ENCODE assay signal across 21 cellular contexts in the genomic region with DNA sequence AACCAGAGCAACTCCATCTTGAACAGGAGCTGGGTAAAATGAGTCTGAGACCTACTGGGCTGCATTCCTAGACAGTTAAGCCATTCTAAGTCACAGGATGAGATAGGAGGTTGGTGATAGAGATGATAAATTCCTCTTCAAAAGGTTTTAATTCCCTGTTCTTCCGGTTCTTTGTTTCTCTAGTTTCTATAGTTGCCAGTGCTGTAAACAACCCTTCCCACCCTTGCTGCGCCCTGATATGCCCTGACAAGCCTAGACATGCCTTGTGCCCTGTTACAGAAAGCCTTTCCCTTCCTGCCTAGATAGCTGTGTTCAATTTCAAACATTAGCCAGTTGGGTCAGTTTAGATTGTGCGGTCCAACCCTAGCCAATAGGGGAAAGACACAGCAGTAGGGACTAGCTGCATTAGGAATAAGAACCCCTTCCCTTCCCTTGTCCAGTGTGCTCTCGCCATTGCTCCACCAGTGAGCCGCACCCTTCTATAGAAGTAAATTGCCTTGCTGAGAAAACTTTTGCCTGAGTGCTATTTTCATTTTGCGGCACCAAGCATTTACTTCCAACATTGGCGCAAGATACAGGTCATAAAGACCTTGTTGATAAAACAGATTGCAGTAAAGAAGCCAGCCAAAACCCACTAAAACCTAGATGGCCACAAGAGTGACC. TPM values are rescaled to one million over a fixed set of nuclear protein-coding genes. Genes with fewer than 3 reads are reported as not detected.
"Had no signal": no experiment of that assay in that cellular context is flagged by ENCODE, and none has a peak within 500 bp of the region (broad histone marks: within the 10 kb centered on the region; RNA-seq: fewer than 3 reads in every experiment).

No MANE protein-coding gene starts in this region.

- H3K36me3 ChIP-seq: colonic mucosa, esophagus muscularis mucosa, lower lobe of right lung, thoracic aorta had no signal

- H3K79me2 ChIP-seq: parathyroid adenoma had no signal

- DNase-seq: activated CD4-positive, alpha-beta memory T cell treated with anti-CD3 and anti-CD28 coated beads, Interleukin-2, amount 10 ng/mL, durations not matched to agents 7 days and 5 days; activated CD4-positive, alpha-beta T cell treated with anti-CD3 and anti-CD28 coated beads for 4 hours; activated naive CD4-positive, alpha-beta T cell treated with Interleukin-2 at 50 U/mL for 16 hours; activated naive CD8-positive, alpha-beta T cell treated with anti-CD3 and anti-CD28 coated beads, Interleukin-2, amount 10 ng/mL, durations not matched to agents 7 days and 5 days; activated T-cell treated with anti-CD3 and anti-CD28 coated beads, Interleukin-2, amount 50 U/mL, for 1 hour; amygdala; body of pancreas; colonic mucosa; lower lobe of right lung; natural killer cell; stimulated activated CD4-positive, alpha-beta T cell treated with anti-CD3 and anti-CD28 coated beads, Interleukin-4, amount 100 ng/mL, for 4 hours; SW 1271; T-helper 2 cell had no signal

- H3K27me3 ChIP-seq: body of pancreas, colonic mucosa, esophagus muscularis mucosa had no signal

- H3K27ac ChIP-seq: body of pancreas, colonic mucosa, esophagus muscularis mucosa, lower lobe of right lung, parathyroid adenoma, thoracic aorta had no signal

- H3K9me3 ChIP-seq: body of pancreas, colonic mucosa, thoracic aorta had no signal

- H3K4me3 ChIP-seq: body of pancreas, colonic mucosa, esophagus muscularis mucosa, lower lobe of right lung, thoracic aorta had no signal

- ATAC-seq: body of pancreas; lower lobe of right lung; natural killer cell; sciatic nerve; stimulated activated memory B cell treated with anti-CD40 and anti-IgM and Interleukin-4, amounts not matched to agents 10 μg/mL and 1 μg/mL and 100 μg/mL, for 72 hours had no signal

- H3K9ac ChIP-seq: parathyroid adenoma had no signal

- H2AFZ ChIP-seq: parathyroid adenoma had no signal

- FAIRE-seq: endometrium, islet of Langerhans had no signal

- H3K4me1 ChIP-seq: body of pancreas, colonic mucosa, lower lobe of right lung, parathyroid adenoma had no signal

RNA-seq across cellular contexts. Expression of gene CCN2, which starts 52.5 kb away (rescaled TPM):
- total RNA-seq: activated CD4-positive, alpha-beta memory T cell treated with anti-CD3 and anti-CD28 coated beads, Interleukin-2, amount 10 ng/mL, durations not matched to agents 7 days and 5 days; activated naive CD8-positive, alpha-beta T cell treated with anti-CD3 and anti-CD28 coated beads, Interleukin-2, amount 10 ng/mL, durations not matched to agents 7 days and 5 days; activated T-helper 2 cell treated with anti-CD3 and anti-CD28 coated beads, Interferon-gamma antibody, Interleukin-2, Interleukin-4, amounts not matched to agents 10 μg/mL and 5 μg/mL and 100 μg/mL, durations not matched to agents 14 hours and 24 hours and 36 hours; natural killer cell had no signal
